Comparison of ENCODE assay signal across 14 cellular contexts in genomic region chr10:3893904-3894563, GRCh38.
DNase-seq lines count a peak whose midpoint lies in the region; ATAC-seq, FAIRE-seq and TF ChIP-seq lines count a peak whose summit lies in the region.
"Had no signal": no experiment of that assay in that cellular context is flagged by ENCODE, and none has a peak within 500 bp of the region (broad histone marks: within the 10 kb centered on the region; RNA-seq: fewer than 3 reads in every experiment).

No MANE protein-coding gene starts in this region.

- DNase-seq in GM19239 (ENCODE audit: insufficient read length, low spot score) (no peak), NOMO-1 treated with dmso at 0.1 percent for 144 hours (lab: John Stamatoyannopoulos, UW; ENCODE audit: unreplicated experiment) (peak; percentile 10), osteoblast (ENCODE audit: insufficient read length, low spot score, missing footprints) (no peak), NCI-H1105 (lab: John Stamatoyannopoulos, UW) (no peak), HCEC 1CT (no peak), cortex of kidney (lab: John Stamatoyannopoulos, UW) (no peak)
- DNase-seq in effector memory CD8-positive, alpha-beta T cell = no peak
- DNase-seq: activated CD4-positive, alpha-beta T cell treated with anti-CD3 and anti-CD28 coated beads, Interleukin-2, amount 10 ng/mL, durations not matched to agents 7 days and 5 days; colonic mucosa; DMS 273 treated with DMSO at 0.1 percent for 48 hours; psoas muscle had no signal

- FAIRE-seq in GM19239 (lab: Jason Lieb, UNC) = peak; percentile 51

- no peak overlapping the region for H3K4me3 ChIP-seq in osteoblast (ENCODE audit: insufficient read depth, low read length)
- H3K4me3 ChIP-seq: colonic mucosa, lung, psoas muscle had no signal

- H3K27ac Mint-ChIP-seq in effector memory CD8-positive, alpha-beta T cell = peak overlapping the region; percentile 87 to 97
- H3K27ac Mint-ChIP-seq: activated CD4-positive, alpha-beta T cell treated with anti-CD3 and anti-CD28 coated beads, Interleukin-2, amount 10 ng/mL, durations not matched to agents 7 days and 5 days had no signal

- no peaks in the 10 kb centered on the region for H3K36me3 ChIP-seq in osteoblast (ENCODE audit: insufficient read depth, low read length)
- H3K36me3 ChIP-seq: colonic mucosa had no signal

- ATAC-seq in effector memory CD8-positive, alpha-beta T cell (replicated peaks) = peak; percentile 12
- no peak for ATAC-seq in GM21390 (IDR thresholded peaks at IDR 0.05; ENCODE audit: unreplicated experiment)
- ATAC-seq: activated naive CD4-positive, alpha-beta T cell treated with anti-CD3 and anti-CD28 coated beads, Interleukin-2, amount 50 U/mL, for 72 hours had no signal

- no peaks in the 10 kb centered on the region for H4K20me1 ChIP-seq in osteoblast (ENCODE audit: insufficient read depth, low read length)

- peaks cover 32% of the 10 kb centered on the region for H3K4me1 ChIP-seq in osteoblast (ENCODE audit: insufficient read depth, low read length)
- H3K4me1 ChIP-seq: colonic mucosa, psoas muscle had no signal

- no peaks in the 10 kb centered on the region for H3K9me3 ChIP-seq in osteoblast (ENCODE audit: low read depth, low read length)
- H3K9me3 ChIP-seq: colonic mucosa, psoas muscle had no signal

- peak overlapping the region; percentile 83 for H3K27ac ChIP-seq in osteoblast (ENCODE audit: low read depth, low read length)
- H3K27ac ChIP-seq: colonic mucosa, psoas muscle had no signal

- H3K36me3 Mint-ChIP-seq in effector memory CD8-positive, alpha-beta T cell (ENCODE audit: insufficient read depth) = peaks cover 13% of the 10 kb centered on the region
- H3K36me3 Mint-ChIP-seq: activated naive CD4-positive, alpha-beta T cell treated with anti-CD3 and anti-CD28 coated beads, Interleukin-2, amount 50 U/mL, for 72 hours had no signal

- H3K79me2 ChIP-seq in osteoblast (ENCODE audit: insufficient read depth, low read length) = no peaks in the 10 kb centered on the region

- H2AFZ ChIP-seq in osteoblast (ENCODE audit: low read length) = no peak overlapping the region

- H3K27me3 Mint-ChIP-seq in effector memory CD8-positive, alpha-beta T cell = no peaks in the 10 kb centered on the region
- H3K27me3 Mint-ChIP-seq: activated CD4-positive, alpha-beta T cell treated with anti-CD3 and anti-CD28 coated beads, Interleukin-2, amount 10 ng/mL, durations not matched to agents 7 days and 5 days had no signal

- no peaks in the 10 kb centered on the region for H3K27me3 ChIP-seq in osteoblast (ENCODE audit: insufficient read depth, low read length)
- H3K27me3 ChIP-seq: colonic mucosa had no signal

- no peak overlapping the region for H3K4me2 ChIP-seq in osteoblast (ENCODE audit: insufficient read depth, low read length)

- H3K4me3 Mint-ChIP-seq in effector memory CD8-positive, alpha-beta T cell = peak overlapping the region; percentile 8 to 44
- H3K4me3 Mint-ChIP-seq: activated CD4-positive, alpha-beta T cell treated with anti-CD3 and anti-CD28 coated beads, Interleukin-2, amount 10 ng/mL, durations not matched to agents 7 days and 5 days had no signal

- no peak for TF ChIP-seq CTCF in osteoblast (IDR thresholded peaks at IDR 0.05; ENCODE audit: extremely low read depth, low read depth, low read length)

- H3K9me3 Mint-ChIP-seq in effector memory CD8-positive, alpha-beta T cell = no peaks in the 10 kb centered on the region
- H3K9me3 Mint-ChIP-seq: activated naive CD4-positive, alpha-beta T cell treated with anti-CD3 and anti-CD28 coated beads, Interleukin-2, amount 50 U/mL, for 72 hours had no signal

- H3K4me1 Mint-ChIP-seq in effector memory CD8-positive, alpha-beta T cell (ENCODE audit: low read depth in 2 of 2) = peaks cover 32 to 46% of the 10 kb centered on the region in 2 donors
